Comparison of ENCODE assay signal across 17 cellular contexts in the genomic region with DNA sequence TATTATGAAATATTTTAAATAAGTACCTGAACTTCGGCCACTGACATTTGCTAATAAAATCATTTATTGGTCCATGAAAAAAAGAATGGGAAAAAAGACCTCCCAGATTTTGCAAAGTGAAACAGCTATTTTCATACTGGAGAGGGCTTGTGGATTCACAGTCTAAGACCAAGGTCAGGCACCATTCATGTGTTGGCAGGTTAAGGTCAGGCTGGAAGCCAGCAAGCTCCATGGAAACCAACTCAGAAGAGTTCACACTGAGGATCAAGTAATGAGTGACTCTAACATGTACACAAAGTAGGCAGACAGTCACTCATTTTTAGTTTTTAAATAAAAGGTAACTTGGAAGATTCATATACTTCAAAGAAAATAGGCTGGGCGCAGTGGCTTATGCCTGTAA. TPM values are rescaled to one million over a fixed set of nuclear protein-coding genes. Genes with fewer than 3 reads are reported as not detected.
DNase-seq lines count a peak whose midpoint lies in the region; ATAC-seq and TF ChIP-seq lines count a peak whose summit lies in the region.
"Had no signal": no experiment of that assay in that cellular context is flagged by ENCODE, and none has a peak within 500 bp of the region (broad histone marks: within the 10 kb centered on the region; RNA-seq: fewer than 3 reads in every experiment).

No MANE protein-coding gene starts in this region.

- no peaks in the 10 kb centered on the region for H3K27me3 ChIP-seq in breast epithelium
- H3K27me3 ChIP-seq in thyroid gland: no peaks in the 10 kb centered on the region
- H3K27me3 ChIP-seq: uterus had no signal

- H3K27ac Mint-ChIP-seq in MCF 10A (ENCODE audit: low read depth, unreplicated experiment): no peak overlapping the region
- no peak overlapping the region for H3K27ac Mint-ChIP-seq in activated T-helper 17 cell treated with anti-CD3 and anti-CD28 coated beads, Interleukin-2, amount 50 U/mL, for 72 hours

- 65 to 74% methylated on average over 2 of the region's 2 CpGs for WGBS in thyroid gland, 2 donors

- DNase-seq in MCF 10A (ENCODE audit: unreplicated experiment): peak; percentile 14
- DNase-seq in breast epithelium (ENCODE audit: low spot score in 2 of 2): no peak
- DNase-seq in left kidney (ENCODE audit: low read depth, low spot score): peak; percentile 5
- DNase-seq in thyroid gland: peak; percentile 75 to 82
- DNase-seq in activated CD8-positive, alpha-beta memory T cell treated with anti-CD3 and anti-CD28 coated beads for 24 hours: no peak
- DNase-seq: activated CD4-positive, alpha-beta T cell treated with anti-CD3 and anti-CD28 coated beads, Interleukin-2, amount 50 U/mL, for 1 hour; activated gamma-delta T cell treated with Interleukin-2 at 50 U/mL for 16 hours; NCI-H2227 treated with DMSO at 0.1 percent for 48 hours; stimulated activated CD8-positive, alpha-beta memory T cell treated with anti-CD3 and anti-CD28 coated beads, Interleukin-4, amount 100 ng/mL, for 48 hours; T-helper 1 cell; uterus had no signal

- no peak overlapping the region for H3K4me3 Mint-ChIP-seq in MCF 10A (ENCODE audit: unreplicated experiment)
- H3K4me3 Mint-ChIP-seq in activated T-helper 17 cell treated with anti-CD3 and anti-CD28 coated beads, Interleukin-2, amount 50 U/mL, for 72 hours: peak overlapping the region; percentile 91
- H3K4me3 Mint-ChIP-seq: memory B cell had no signal

- intact Hi-C loops in MCF 10A (cut with micrococcal nuclease): loop anchor here (5.0 kb wide), 1 partner anchor 283 kb away; a partner anchor contains a TSS
- intact Hi-C loops in breast epithelium (cut with DNase I; ENCODE audit: low total_unique reads): no loop called here
- intact Hi-C loops in thyroid gland (cut with DNase I): no loop called here

- CTCF ChIA-PET in MCF 10A (lab: Yijun Ruan, JAX): interaction anchor here (0.6 to 1.2 kb wide), 4 partner anchors 14 to 1190 kb away, joined by 3 to 4 read pairs (median 4); no protein-coding TSS in a partner anchor

- H3K36me3 Mint-ChIP-seq in MCF 10A (ENCODE audit: insufficient read depth, unreplicated experiment): peaks cover 73% of the 10 kb centered on the region
- H3K36me3 Mint-ChIP-seq in activated T-helper 17 cell treated with anti-CD3 and anti-CD28 coated beads, Interleukin-2, amount 50 U/mL, for 72 hours (ENCODE audit: low read depth): peaks cover 94% of the 10 kb centered on the region

- TF ChIP-seq POLR2A in breast epithelium (IDR thresholded peaks at IDR 0.05): no peak
- no peak for TF ChIP-seq POLR2A in thyroid gland (IDR thresholded peaks at IDR 0.05)

- no peak overlapping the region for H3K4me3 ChIP-seq in breast epithelium
- H3K4me3 ChIP-seq in thyroid gland (replicated peaks in 1 of 3): no peak overlapping the region
- H3K4me3 ChIP-seq: uterus had no signal

- H3K36me3 ChIP-seq in breast epithelium (no peaks in the 10 kb centered on the region), thyroid gland (peaks cover 38 to 40% of the 10 kb centered on the region in 2 donors)
- H3K36me3 ChIP-seq: uterus had no signal

- POLR2A ChIA-PET in MCF 10A (lab: Yijun Ruan, JAX): no interaction called here

- H3K27me3 Mint-ChIP-seq in MCF 10A (ENCODE audit: insufficient read depth, unreplicated experiment): no peaks in the 10 kb centered on the region
- no peaks in the 10 kb centered on the region for H3K27me3 Mint-ChIP-seq in activated T-helper 17 cell treated with anti-CD3 and anti-CD28 coated beads, Interleukin-2, amount 50 U/mL, for 72 hours
- H3K27me3 Mint-ChIP-seq: central memory CD8-positive, alpha-beta T cell; memory B cell had no signal

- no TSS peak for BruUV-seq in MCF 10A (replicated peaks; lab: Mats Ljungman, UMichigan)

- H3K9me3 Mint-ChIP-seq in MCF 10A (ENCODE audit: unreplicated experiment): no peaks in the 10 kb centered on the region
- no peaks in the 10 kb centered on the region for H3K9me3 Mint-ChIP-seq in activated T-helper 17 cell treated with anti-CD3 and anti-CD28 coated beads, Interleukin-2, amount 50 U/mL, for 72 hours
- H3K9me3 Mint-ChIP-seq: central memory CD8-positive, alpha-beta T cell; memory B cell had no signal

- H3K4me1 Mint-ChIP-seq in MCF 10A (ENCODE audit: insufficient read depth, unreplicated experiment): peaks cover 10% of the 10 kb centered on the region
- H3K4me1 Mint-ChIP-seq in activated T-helper 17 cell treated with anti-CD3 and anti-CD28 coated beads, Interleukin-2, amount 50 U/mL, for 72 hours: peaks cover 18% of the 10 kb centered on the region

- no peak for TF ChIP-seq CTCF in MCF 10A (IDR thresholded peaks at IDR 0.05; ENCODE audit: unreplicated experiment)
- TF ChIP-seq CTCF in breast epithelium (IDR thresholded peaks at IDR 0.05): no peak
- no peak for TF ChIP-seq CTCF in thyroid gland (IDR thresholded peaks at IDR 0.05)

- H3K27ac ChIP-seq in breast epithelium (no peak overlapping the region), thyroid gland (peak overlapping the region in 2 of 3 donors; percentile 30 to 39)
- H3K27ac ChIP-seq: epithelial cell of prostate, uterus had no signal

- H3K9me3 ChIP-seq in breast epithelium: no peaks in the 10 kb centered on the region
- H3K9me3 ChIP-seq in thyroid gland: no peaks in the 10 kb centered on the region
- H3K9me3 ChIP-seq: uterus had no signal

- no peak for ATAC-seq in activated T-helper 17 cell treated with anti-CD3 and anti-CD28 coated beads, Interleukin-2, amount 50 U/mL, for 72 hours (replicated peaks)
- no peak for ATAC-seq in GM19035 (IDR thresholded peaks at IDR 0.05; ENCODE audit: unreplicated experiment)
- ATAC-seq in HG03354 (IDR thresholded peaks at IDR 0.05; ENCODE audit: poor library complexity, severe bottlenecking, unreplicated experiment): no peak

- H3K4me1 ChIP-seq in breast epithelium (peaks cover 4% of the 10 kb centered on the region in 2 donors), thyroid gland (peaks cover 13 to 28% of the 10 kb centered on the region in 2 donors)

RNA-seq across cellular contexts. Expression of a gene that starts 3.4 kb away (rescaled TPM):
- total RNA-seq in MCF 10A (2022): 64.7 and 64.8 TPM in 2 replicates
- 10 to 100 TPM; 44.6 to 65.3 (median 51.2) TPM for total RNA-seq in breast epithelium
- 10 to 100 TPM; 46.2 to 77.9 TPM for total RNA-seq in activated T-helper 17 cell treated with anti-CD3 and anti-CD28 coated beads, Interleukin-2, amount 50 U/mL, for 72 hours
- total RNA-seq in thyroid gland: 10 to 100 TPM; 55.6 to 86.0 (median 62.1) TPM

Comparison
In these comparisons a context has a peak if more than half of its experiments do, and no peak if none do; other contexts are left out.
1. DNase-seq: peak in MCF 10A (single experiment), left kidney (single experiment) and thyroid gland (2 of 2); none in breast epithelium (0 of 2) and activated CD8-positive, alpha-beta memory T cell treated with anti-CD3 and anti-CD28 coated beads for 24 hours (single experiment).
2. H3K27ac ChIP-seq: peak in thyroid gland (2 of 3); none in breast epithelium (0 of 2).